1 cellular context compared by ENCODE assay signal in genomic region chr10:4685495-4685894, GRCh38.
TF ChIP-seq lines count a peak whose summit lies in the region.

No MANE protein-coding gene starts in this region.

TF ChIP-seq in GM23338, 12 proteins besides CTCF, POLR2A, EP300 and RAD21 (continued from another document):
- TF ChIP-seq ZNF462 (CRISPR knock-in tag; IDR thresholded peaks at IDR 0.05) (no peak), EZH2phosphoT487 (IDR thresholded peaks at IDR 0.05; ENCODE audit: unreplicated experiment) (no peak), REST (IDR thresholded peaks at IDR 0.05; ENCODE audit: unreplicated experiment) (no peak)
TF ChIP-seq in GM23338: peak in this region for 0.
